Comparison of ENCODE assay signal across 1 cellular context in the genomic region with DNA sequence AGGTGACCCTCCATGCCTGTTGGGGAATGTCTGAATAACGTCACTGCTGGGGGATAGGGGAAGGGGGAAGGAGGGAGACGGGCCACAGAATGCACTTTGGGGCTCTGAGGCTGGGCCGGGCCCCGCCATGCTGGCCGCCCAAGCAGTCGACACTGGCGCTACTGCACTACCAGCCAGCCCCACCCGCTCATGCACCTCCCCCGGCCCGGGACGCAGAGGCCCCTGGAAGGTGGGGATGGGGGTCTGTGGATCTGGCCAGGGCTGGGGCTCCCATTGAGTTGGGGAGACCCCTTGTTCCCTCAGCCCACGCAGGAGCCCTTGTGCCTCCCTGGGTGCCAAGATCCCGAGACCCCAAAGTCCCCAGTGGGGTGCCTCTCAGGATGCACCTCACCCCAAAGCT.
TF ChIP-seq lines count a peak whose summit lies in the region.

No MANE protein-coding gene starts in this region.

TF ChIP-seq in GM12878, 131 proteins besides CTCF, POLR2A, EP300 and RAD21:
- no peak for TF ChIP-seq POLR2AphosphoS2 (IDR thresholded peaks at IDR 0.05; ENCODE audit: low read depth, low read length)
- 0 out of 2 replicates have a peak, but pooled peaks have one; percentile 5 for TF ChIP-seq POLR2AphosphoS5 (IDR thresholded peaks at IDR 0.05; ENCODE audit: low read length)
